In genomic region chr5:169226904-169227303, GRCh38 we compare ENCODE assay signal across 18 cellular contexts.
"Had no signal": no experiment of that assay in that cellular context is flagged by ENCODE, and none has a peak within 500 bp of the region (broad histone marks: within the 10 kb centered on the region; RNA-seq: fewer than 3 reads in every experiment).

No MANE protein-coding gene starts in this region.

- H3K27ac ChIP-seq: ascending aorta, esophagus muscularis mucosa, neutrophil, VCaP had no signal

- H3K4me3 ChIP-seq: ascending aorta, esophagus muscularis mucosa, mucosa of descending colon, smooth muscle cell had no signal

- H3K9me3 ChIP-seq: ascending aorta, esophagus muscularis mucosa, mucosa of descending colon, neutrophil had no signal

- ATAC-seq: activated CD4-positive, alpha-beta T cell treated with anti-CD3 and anti-CD28 coated beads for 36 hours; activated CD8-positive, alpha-beta T cell treated with anti-CD3 and anti-CD28 coated beads for 36 hours; activated T-cell treated with anti-CD3 and anti-CD28 coated beads, Interleukin-2, amount 50 U/mL, for 72 hours; mucosa of descending colon; naive thymus-derived CD8-positive, alpha-beta T cell; right cardiac atrium; stimulated activated memory B cell treated with anti-CD40 and anti-IgM and Interleukin-4, amounts not matched to agents 10 μg/mL and 1 μg/mL and 100 μg/mL, for 72 hours had no signal

- DNase-seq: activated CD4-positive, alpha-beta T cell treated with anti-CD3 and anti-CD28 coated beads for 36 hours; activated CD8-positive, alpha-beta memory T cell treated with anti-CD3 and anti-CD28 coated beads, Interleukin-2, amount 50 U/mL, for 4 hours; activated CD8-positive, alpha-beta T cell treated with anti-CD3 and anti-CD28 coated beads for 36 hours; activated naive CD4-positive, alpha-beta T cell; activated T-cell treated with anti-CD3 and anti-CD28 coated beads, Interleukin-2, amount 50 U/mL, for 72 hours; foreskin fibroblast; glutamatergic neuron; mammary epithelial cell; mucosa of descending colon; naive thymus-derived CD8-positive, alpha-beta T cell; right cardiac atrium; trophoblast cell had no signal

- H3K4me2 ChIP-seq: smooth muscle cell had no signal

- H3K36me3 ChIP-seq: ascending aorta, esophagus muscularis mucosa, neutrophil had no signal

- H3K27me3 ChIP-seq: ascending aorta, esophagus muscularis mucosa, neutrophil had no signal
